In the genomic region with DNA sequence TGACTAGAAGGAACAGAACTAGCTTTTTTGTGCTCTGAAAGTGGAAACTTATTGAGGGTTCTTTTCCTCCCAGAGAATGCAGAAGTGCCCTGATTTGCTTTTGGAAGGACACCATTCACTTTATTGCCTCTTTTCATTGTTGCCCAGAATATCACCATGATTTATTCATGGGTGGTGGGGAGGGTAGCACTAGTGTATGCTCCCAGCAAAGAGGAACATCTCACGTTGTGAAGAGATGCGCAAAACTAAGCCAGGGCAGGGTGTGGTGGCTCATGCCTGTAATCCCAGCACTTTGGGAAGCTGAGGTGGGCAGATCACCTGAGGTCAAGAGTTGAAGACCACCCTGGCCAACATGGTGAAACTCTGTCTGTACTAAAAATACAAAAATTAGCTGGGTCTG, we compare ENCODE assay signal across 14 cellular contexts. TPM values are rescaled to one million over a fixed set of nuclear protein-coding genes. Genes with fewer than 3 reads are reported as not detected.
DNase-seq lines count a peak whose midpoint lies in the region; ATAC-seq and TF ChIP-seq lines count a peak whose summit lies in the region.
"Had no signal": no experiment of that assay in that cellular context is flagged by ENCODE, and none has a peak within 500 bp of the region (broad histone marks: within the 10 kb centered on the region; RNA-seq: fewer than 3 reads in every experiment).

No MANE protein-coding gene starts in this region.

- H3K18ac ChIP-seq in trophoblast cell (ENCODE audit: low read length), result no peak overlapping the region

- H3K4me3 ChIP-seq in Caco-2 (ENCODE audit: low read depth, low read length), result no peak overlapping the region
- peak overlapping the region; percentile 12 for H3K4me3 ChIP-seq in LNCaP clone FGC (ENCODE audit: low read depth, low read length)
- no peak overlapping the region for H3K4me3 ChIP-seq in body of pancreas
- no peak overlapping the region for H3K4me3 ChIP-seq in trophoblast cell (ENCODE audit: low read depth, low read length)
- H3K4me3 ChIP-seq: left ventricle myocardium inferior had no signal

- DNase-seq in Caco-2 (no peak), LNCaP clone FGC (ENCODE audit: low read depth) (no peak), body of pancreas (no peak), trophoblast cell (no peak), islet precursor cell (no peak)
- DNase-seq: activated CD8-positive, alpha-beta T cell treated with anti-CD3 and anti-CD28 coated beads for 36 hours; activated naive CD8-positive, alpha-beta T cell treated with anti-CD3 and anti-CD28 coated beads, Interleukin-2, amount 50 U/mL, for 24 hours; central memory CD4-positive, alpha-beta T cell; left ventricle myocardium inferior; naive B cell; NCI-H2171 had no signal

- WGBS in body of pancreas, 2 donors, result 73 to 74% methylated on average over 2 of the region's 2 CpGs
- WGBS in trophoblast cell (ENCODE audit: extremely low coverage, insufficient coverage, insufficient read length), result no CpG with 5 or more reads among the region's 2 CpGs

- no peak overlapping the region for H3K9ac ChIP-seq in trophoblast cell (ENCODE audit: low read length)

- H3K79me2 ChIP-seq in trophoblast cell (ENCODE audit: control insufficient read depth, insufficient read depth, low read length, poor library complexity), result peaks cover 14% of the 10 kb centered on the region

- H3K4me2 ChIP-seq in trophoblast cell (ENCODE audit: low read length), result no peak overlapping the region

- H3K36me3 ChIP-seq in Caco-2 (ENCODE audit: control insufficient read depth, insufficient read depth, low read length) (no peaks in the 10 kb centered on the region), body of pancreas (replicated peaks in 1 of 2; ENCODE audit: insufficient read depth in 1 of 2, low read depth in 2 of 2) (no peaks in the 10 kb centered on the region), trophoblast cell (ENCODE audit: control insufficient read depth in 1 of 2, insufficient read depth in 2 of 2, low read length in 2 of 2) (no peaks in the 10 kb centered on the region)
- H3K36me3 ChIP-seq: left ventricle myocardium inferior had no signal

- H3K4me1 Mint-ChIP-seq in Caco-2 (ENCODE audit: low read depth, unreplicated experiment), result peaks cover 24% of the 10 kb centered on the region

- peak overlapping the region; percentile 53 for H3K27ac Mint-ChIP-seq in Caco-2 (ENCODE audit: unreplicated experiment)
- H3K27ac Mint-ChIP-seq: activated CD8-positive, alpha-beta T cell treated with anti-CD3 and anti-CD28 coated beads for 36 hours; activated naive CD8-positive, alpha-beta T cell treated with anti-CD3 and anti-CD28 coated beads, Interleukin-2, amount 50 U/mL, for 24 hours had no signal

- no peak overlapping the region for H2AFZ ChIP-seq in trophoblast cell (ENCODE audit: insufficient read depth, low read length, poor library complexity)

- no peak overlapping the region for H3K23ac ChIP-seq in trophoblast cell (ENCODE audit: low read length)

- no peaks in the 10 kb centered on the region for H3K9me3 ChIP-seq in Caco-2
- no peaks in the 10 kb centered on the region for H3K9me3 ChIP-seq in body of pancreas
- H3K9me3 ChIP-seq in trophoblast cell (ENCODE audit: insufficient read depth, low read depth, low read length), result no peaks in the 10 kb centered on the region
- H3K9me3 ChIP-seq: left ventricle myocardium inferior had no signal

- no peak overlapping the region for H2AK5ac ChIP-seq in trophoblast cell (ENCODE audit: low read length)

- H4K8ac ChIP-seq in trophoblast cell (ENCODE audit: low read depth, low read length), result no peak overlapping the region

- no peak overlapping the region for H3K4me3 Mint-ChIP-seq in Caco-2 (ENCODE audit: unreplicated experiment)
- H3K4me3 Mint-ChIP-seq: activated CD8-positive, alpha-beta T cell treated with anti-CD3 and anti-CD28 coated beads for 36 hours; activated naive CD8-positive, alpha-beta T cell treated with anti-CD3 and anti-CD28 coated beads, Interleukin-2, amount 50 U/mL, for 24 hours had no signal

- CTCF ChIA-PET in Caco-2 (lab: Charles Lee), result no interaction called here

- no peak overlapping the region for H2BK12ac ChIP-seq in trophoblast cell (ENCODE audit: low read length)

- no peak overlapping the region for H3K14ac ChIP-seq in trophoblast cell (ENCODE audit: low read length)

- H3K9me3 Mint-ChIP-seq in Caco-2 (ENCODE audit: unreplicated experiment), result no peaks in the 10 kb centered on the region
- H3K9me3 Mint-ChIP-seq: activated CD8-positive, alpha-beta T cell treated with anti-CD3 and anti-CD28 coated beads for 36 hours; activated naive CD8-positive, alpha-beta T cell treated with anti-CD3 and anti-CD28 coated beads, Interleukin-2, amount 50 U/mL, for 24 hours; naive B cell had no signal

- H2BK120ac ChIP-seq in trophoblast cell (ENCODE audit: insufficient read depth, low read length, poor library complexity), result no peak overlapping the region

- no peak overlapping the region for H4K12ac ChIP-seq in trophoblast cell (ENCODE audit: low read depth, low read length)

- TF ChIP-seq CTCF in Caco-2 (IDR thresholded peaks at IDR 0.05; ENCODE audit: insufficient read depth in 1 of 2, low read depth in 1 of 2, low read length in 1 of 2, severe bottlenecking in 1 of 2, unreplicated experiment in 1 of 2), result no peak
- no peak for TF ChIP-seq CTCF in LNCaP clone FGC (IDR thresholded peaks at IDR 0.05; ENCODE audit: control insufficient read depth, extremely low read depth, insufficient read depth)
- TF ChIP-seq CTCF in body of pancreas (IDR thresholded peaks at IDR 0.05), result no peak

- H4K91ac ChIP-seq in trophoblast cell (ENCODE audit: low read depth, low read length), result no peak overlapping the region

- H3K27me3 ChIP-seq in Caco-2 (replicated peaks; ENCODE audit: control insufficient read depth, insufficient read depth, low read length) (no peaks in the 10 kb centered on the region), body of pancreas (no peaks in the 10 kb centered on the region), trophoblast cell (ENCODE audit: insufficient read depth, low read length) (no peaks in the 10 kb centered on the region)

- H3K36me3 Mint-ChIP-seq in Caco-2 (ENCODE audit: insufficient read depth, unreplicated experiment), result peaks cover 48% of the 10 kb centered on the region
- H3K36me3 Mint-ChIP-seq: naive B cell had no signal

- TF ChIP-seq POLR2A in body of pancreas (IDR thresholded peaks at IDR 0.05), result no peak

- H2BK5ac ChIP-seq in trophoblast cell (ENCODE audit: low read depth, low read length, poor library complexity), result no peak overlapping the region

- BruUV-seq in Caco-2 (replicated peaks; lab: Mats Ljungman, UMichigan), result no TSS peak

- ATAC-seq in body of pancreas, result no peak
- ATAC-seq in HG03469 (IDR thresholded peaks at IDR 0.05; ENCODE audit: unreplicated experiment), result no peak
- no peak for ATAC-seq in HG02763 (IDR thresholded peaks at IDR 0.05; ENCODE audit: unreplicated experiment)
- ATAC-seq in SK-N-SH treated with all-trans-retinoic acid at 6 μM for 48 hours, result no peak
- ATAC-seq: activated CD8-positive, alpha-beta T cell treated with anti-CD3 and anti-CD28 coated beads for 36 hours; activated naive CD8-positive, alpha-beta T cell treated with anti-CD3 and anti-CD28 coated beads, Interleukin-2, amount 50 U/mL, for 24 hours had no signal

- H3K27me3 Mint-ChIP-seq in Caco-2 (ENCODE audit: insufficient read depth, unreplicated experiment), result no peaks in the 10 kb centered on the region
- H3K27me3 Mint-ChIP-seq: activated CD8-positive, alpha-beta T cell treated with anti-CD3 and anti-CD28 coated beads for 36 hours; activated naive CD8-positive, alpha-beta T cell treated with anti-CD3 and anti-CD28 coated beads, Interleukin-2, amount 50 U/mL, for 24 hours; naive B cell had no signal

- peak overlapping the region; percentile 30 for H3K4ac ChIP-seq in trophoblast cell (ENCODE audit: low read depth, low read length)

- intact Hi-C loops in Caco-2 (cut with micrococcal nuclease; ENCODE audit: unreplicated experiment), result no loop called here
- intact Hi-C loops in body of pancreas (cut with DNase I), result no loop called here

- H3K27ac ChIP-seq in body of pancreas, result peak overlapping the region; percentile 4 to 66 (median 58)
- H3K27ac ChIP-seq in trophoblast cell (ENCODE audit: low read depth, low read length), result no peak overlapping the region
- H3K27ac ChIP-seq: left ventricle myocardium inferior had no signal

- H3K4me1 ChIP-seq in Caco-2, result peaks cover 84% of the 10 kb centered on the region
- peaks cover 63% of the 10 kb centered on the region for H3K4me1 ChIP-seq in body of pancreas
- peaks cover 49 to 65% of the 10 kb centered on the region in 2 experiments for H3K4me1 ChIP-seq in trophoblast cell (ENCODE audit: control insufficient read depth in 1 of 2, insufficient read depth in 2 of 2, low read length in 2 of 2)

- peaks cover 26% of the 10 kb centered on the region for H3K79me1 ChIP-seq in trophoblast cell (ENCODE audit: low read length)

- POLR2A ChIA-PET in Caco-2 (lab: Charles Lee), result no interaction called here

TF ChIP-seq in SK-N-SH treated with all-trans-retinoic acid at 6 μM for 48 hours, 23 proteins besides CTCF, POLR2A, EP300 and RAD21 (continues in another document):
- TF ChIP-seq ZFP30 (CRISPR knock-in tag; IDR thresholded peaks at IDR 0.05) (no peak), ZNF70 (CRISPR knock-in tag; IDR thresholded peaks at IDR 0.05) (no peak), RARB (CRISPR knock-in tag; IDR thresholded peaks at IDR 0.05) (no peak), OSR1 (CRISPR knock-in tag; IDR thresholded peaks at IDR 0.05) (no peak), SNAI2 (CRISPR knock-in tag; IDR thresholded peaks at IDR 0.05) (no peak), GLIS3 (CRISPR knock-in tag; IDR thresholded peaks at IDR 0.05) (no peak), ESRRG (CRISPR knock-in tag; IDR thresholded peaks at IDR 0.05) (no peak), ZNF565 (CRISPR knock-in tag; conservative IDR thresholded peaks at IDR 0.05; ENCODE audit: low read depth) (no peak), ISL1 (CRISPR knock-in tag; IDR thresholded peaks at IDR 0.05) (no peak)
- TF ChIP-seq, protein P1, sequence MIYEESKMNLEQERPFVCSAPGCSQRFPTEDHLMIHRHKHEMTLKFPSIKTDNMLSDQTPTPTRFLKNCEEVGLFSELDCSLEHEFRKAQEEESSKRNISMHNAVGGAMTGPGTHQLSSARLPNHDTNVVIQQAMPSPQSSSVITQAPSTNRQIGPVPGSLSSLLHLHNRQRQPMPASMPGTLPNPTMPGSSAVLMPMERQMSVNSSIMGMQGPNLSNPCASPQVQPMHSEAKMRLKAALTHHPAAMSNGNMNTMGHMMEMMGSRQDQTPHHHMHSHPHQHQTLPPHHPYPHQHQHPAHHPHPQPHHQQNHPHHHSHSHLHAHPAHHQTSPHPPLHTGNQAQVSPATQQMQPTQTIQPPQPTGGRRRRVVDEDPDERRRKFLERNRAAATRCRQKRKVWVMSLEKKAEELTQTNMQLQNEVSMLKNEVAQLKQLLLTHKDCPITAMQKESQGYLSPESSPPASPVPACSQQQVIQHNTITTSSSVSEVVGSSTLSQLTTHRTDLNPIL (CRISPR knock-in tag; IDR thresholded peaks at IDR 0.05; ENCODE audit: low read depth), result no peak

RNA-seq across cellular contexts. Expression of a gene that starts 31.4 kb away (rescaled TPM):
- 315 and 331 TPM in 2 replicates for total RNA-seq in Caco-2 (2022)
- 100 to 1,000 TPM; 104 to 121 TPM for total RNA-seq in body of pancreas
- polyA plus RNA-seq in trophoblast cell (2013), result 139 and 141 TPM in 2 replicates
